In the genomic region with DNA sequence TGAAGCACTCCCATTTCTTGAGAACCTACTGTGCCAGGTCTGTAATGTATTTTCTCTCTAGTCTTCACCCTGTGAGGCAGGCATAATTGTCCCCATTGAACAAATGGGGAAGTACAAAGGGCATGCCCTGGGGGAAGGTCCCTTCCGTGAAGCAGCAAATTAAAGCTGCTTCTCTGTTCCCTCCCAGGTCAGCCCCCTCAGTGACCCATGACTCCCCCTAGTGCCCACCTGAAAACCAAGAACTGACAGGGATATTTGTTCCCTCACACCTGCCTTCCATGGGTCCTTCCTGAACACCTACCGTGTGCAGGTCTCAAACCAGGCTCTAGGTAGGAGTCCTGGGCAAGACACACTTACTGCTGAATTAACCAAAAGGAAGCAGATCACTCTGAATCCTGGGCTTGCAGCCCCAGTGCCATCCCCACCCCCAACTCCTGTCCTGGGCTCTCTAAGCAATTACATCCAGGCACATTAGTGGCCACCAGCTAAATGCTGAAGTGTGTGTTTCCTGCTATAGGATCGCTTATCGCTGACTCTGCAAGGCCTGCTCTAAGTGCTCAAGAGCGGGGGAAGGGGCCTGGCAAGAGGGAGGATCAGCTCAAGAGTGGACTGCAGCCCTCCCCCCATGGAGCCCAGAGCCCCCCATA, we compare ENCODE assay signal across 12 cellular contexts.
DNase-seq lines count a peak whose midpoint lies in the region; ATAC-seq and TF ChIP-seq lines count a peak whose summit lies in the region.
"Had no signal": no experiment of that assay in that cellular context is flagged by ENCODE, and none has a peak within 500 bp of the region (broad histone marks: within the 10 kb centered on the region; RNA-seq: fewer than 3 reads in every experiment).

No MANE protein-coding gene starts in this region.

- peak overlapping the region; percentile 90 for H3K27ac Mint-ChIP-seq in nephron progenitor cell
- H3K27ac Mint-ChIP-seq in CD8-positive, alpha-beta memory T cell: no peak overlapping the region
- H3K27ac Mint-ChIP-seq: activated CD4-positive, alpha-beta T cell treated with anti-CD3 and anti-CD28 coated beads, Interleukin-2, amount 10 ng/mL, durations not matched to agents 24 days and 14 days had no signal

- ATAC-seq in HG03442 (IDR thresholded peaks at IDR 0.05; ENCODE audit: unreplicated experiment) (peak; percentile 42), HG03025 (IDR thresholded peaks at IDR 0.05; ENCODE audit: low FRiP score, unreplicated experiment) (no peak)

- H3K36me3 ChIP-seq in OCI-LY3 (replicated peaks; ENCODE audit: low read depth, low read length): no peaks in the 10 kb centered on the region
- H3K36me3 ChIP-seq in CD8-positive, alpha-beta memory T cell (ENCODE audit: insufficient read depth, low read length): no peaks in the 10 kb centered on the region
- H3K36me3 ChIP-seq: tibial artery had no signal

- H3K27ac ChIP-seq in OCI-LY3 (ENCODE audit: low read length): no peak overlapping the region
- no peak overlapping the region for H3K27ac ChIP-seq in CD8-positive, alpha-beta memory T cell (ENCODE audit: low read depth, low read length)
- H3K27ac ChIP-seq: A549, tibial artery had no signal

- peak; percentile 25 to 87 (median 74) for DNase-seq in NCI-H1417 (lab: John Stamatoyannopoulos, UW)
- no peak for DNase-seq in NCI-H1417 treated with DMSO at 0.1 percent for 48 hours (lab: John Stamatoyannopoulos, UW)
- DNase-seq in nephron progenitor cell: peak; percentile 16
- DNase-seq in activated gamma-delta T cell treated with Interleukin-2 at 50 U/mL for 16 hours: no peak
- DNase-seq in CD8-positive, alpha-beta memory T cell: no peak
- DNase-seq: activated CD4-positive, alpha-beta T cell treated with anti-CD3 and anti-CD28 coated beads, Interleukin-2, amount 10 ng/mL, durations not matched to agents 24 days and 14 days; stimulated activated CD4-positive, alpha-beta T cell treated with anti-CD3 and anti-CD28 coated beads, Interleukin-4, amount 100 ng/mL, for 24 hours; tibial artery had no signal

- CTCF ChIA-PET in CD8-positive, alpha-beta memory T cell (lab: Charles Lee): no interaction called here

- H3K27me3 ChIP-seq in OCI-LY3 (ENCODE audit: low read depth, low read length): peaks cover 18% of the 10 kb centered on the region; the same call in 1 of the 2 replicates
- no peaks in the 10 kb centered on the region for H3K27me3 ChIP-seq in CD8-positive, alpha-beta memory T cell (ENCODE audit: insufficient read depth, low read length, poor library complexity, severe bottlenecking)
- H3K27me3 ChIP-seq: tibial artery had no signal

- POLR2A ChIA-PET in CD8-positive, alpha-beta memory T cell (lab: Charles Lee): no interaction called here

- H3K79me2 ChIP-seq in OCI-LY3 (ENCODE audit: low read length): no peaks in the 10 kb centered on the region

- no peaks in the 10 kb centered on the region for H3K36me3 Mint-ChIP-seq in nephron progenitor cell (ENCODE audit: low read depth)
- H3K36me3 Mint-ChIP-seq in CD8-positive, alpha-beta memory T cell: peaks cover 0 to 1% (median 0%) of the 10 kb centered on the region in 3 donors

- no peaks in the 10 kb centered on the region for H3K9me3 ChIP-seq in OCI-LY3 (ENCODE audit: insufficient read depth, low read length)
- no peaks in the 10 kb centered on the region for H3K9me3 ChIP-seq in CD8-positive, alpha-beta memory T cell (ENCODE audit: low read length)
- H3K9me3 ChIP-seq: A549, tibial artery had no signal

- peaks cover 50% of the 10 kb centered on the region for H3K4me1 Mint-ChIP-seq in nephron progenitor cell
- H3K4me1 Mint-ChIP-seq in CD8-positive, alpha-beta memory T cell: no peaks in the 10 kb centered on the region

- peaks cover 17% of the 10 kb centered on the region for H3K27me3 Mint-ChIP-seq in nephron progenitor cell (ENCODE audit: low read depth, poor library complexity)
- H3K27me3 Mint-ChIP-seq in CD8-positive, alpha-beta memory T cell: peaks cover 3 to 7% of the 10 kb centered on the region in 2 donors
- H3K27me3 Mint-ChIP-seq: activated CD4-positive, alpha-beta T cell treated with anti-CD3 and anti-CD28 coated beads, Interleukin-2, amount 10 ng/mL, durations not matched to agents 24 days and 14 days had no signal

- TF ChIP-seq CTCF in OCI-LY3 (IDR thresholded peaks at IDR 0.05; ENCODE audit: low read depth, low read length) (peak; percentile 30), nephron progenitor cell (IDR thresholded peaks at IDR 0.05) (peak; percentile 17)

- no peak overlapping the region for H2AFZ ChIP-seq in OCI-LY3 (ENCODE audit: low read depth, low read length)

- H3K9me3 Mint-ChIP-seq in nephron progenitor cell: peaks cover under 1% of the 10 kb centered on the region
- H3K9me3 Mint-ChIP-seq in CD8-positive, alpha-beta memory T cell: peaks cover 0 to 3% (median 0%) of the 10 kb centered on the region in 5 donors
- H3K9me3 Mint-ChIP-seq: activated CD4-positive, alpha-beta T cell treated with anti-CD3 and anti-CD28 coated beads, Interleukin-2, amount 10 ng/mL, durations not matched to agents 24 days and 14 days had no signal

- no peaks in the 10 kb centered on the region for H4K20me1 ChIP-seq in OCI-LY3 (ENCODE audit: insufficient read depth, low read length)

- H3K9ac ChIP-seq in OCI-LY3 (ENCODE audit: low read length): no peak overlapping the region

- H3K4me1 ChIP-seq in OCI-LY3 (ENCODE audit: low read length): peaks cover 6% of the 10 kb centered on the region; the same call in 1 of the 2 replicates
- no peaks in the 10 kb centered on the region for H3K4me1 ChIP-seq in CD8-positive, alpha-beta memory T cell (ENCODE audit: insufficient read depth, low read length)
- H3K4me1 ChIP-seq: A549, tibial artery had no signal

- no peak overlapping the region for H3K4me2 ChIP-seq in OCI-LY3 (ENCODE audit: low read length)
- H3K4me2 ChIP-seq: A549 had no signal

- H3K4me3 Mint-ChIP-seq in nephron progenitor cell: no peak overlapping the region
- H3K4me3 Mint-ChIP-seq in CD8-positive, alpha-beta memory T cell: no peak overlapping the region
- H3K4me3 Mint-ChIP-seq: activated CD4-positive, alpha-beta T cell treated with anti-CD3 and anti-CD28 coated beads, Interleukin-2, amount 10 ng/mL, durations not matched to agents 24 days and 14 days had no signal

- no peak overlapping the region for H3K4me3 ChIP-seq in OCI-LY3 (ENCODE audit: low read length)
- H3K4me3 ChIP-seq in CD8-positive, alpha-beta memory T cell (ENCODE audit: low read length): no peak overlapping the region
- H3K4me3 ChIP-seq: A549, tibial artery had no signal

Comparison
In these comparisons a context has a peak if more than half of its experiments do, and no peak if none do; other contexts are left out.
1. DNase-seq: peak in NCI-H1417 (3 of 3) and nephron progenitor cell (single experiment); none in NCI-H1417 treated with DMSO at 0.1 percent for 48 hours (single experiment), activated gamma-delta T cell treated with Interleukin-2 at 50 U/mL for 16 hours (single experiment) and CD8-positive, alpha-beta memory T cell (0 of 5).